ENCODE assay signal across 3 cellular contexts in the genomic region with DNA sequence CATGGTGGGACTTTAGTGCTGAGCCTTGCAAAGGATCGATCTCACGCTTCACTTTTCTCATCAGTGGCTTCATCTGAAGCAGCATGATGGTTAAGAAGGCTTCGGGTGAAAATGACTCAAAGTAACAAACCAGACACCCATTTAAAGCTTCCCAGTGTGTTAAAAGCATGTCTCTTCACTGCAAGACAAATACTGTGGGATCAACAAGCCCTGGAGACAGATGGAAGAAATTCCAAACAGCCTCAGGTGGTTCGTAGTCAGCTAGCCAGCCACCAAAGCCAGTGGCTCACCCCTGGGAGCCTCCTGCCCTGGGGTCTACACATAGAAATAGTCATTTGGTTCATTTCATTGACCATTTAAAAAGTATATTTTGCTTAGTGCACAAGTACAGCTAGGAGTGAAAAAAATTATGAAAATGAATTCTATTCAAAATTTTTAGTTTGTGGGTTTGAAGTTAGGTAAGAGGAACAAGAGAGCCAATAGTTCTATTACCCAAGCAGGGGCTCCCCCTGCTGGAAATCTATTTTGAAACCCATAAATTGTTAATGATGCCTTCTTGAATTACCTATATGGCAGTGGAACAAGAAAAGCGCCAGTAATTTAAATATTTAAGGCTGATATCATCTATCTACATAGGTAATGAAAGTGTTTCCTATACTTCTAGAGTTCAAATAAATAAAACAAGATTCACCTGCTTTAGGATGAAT.
TF ChIP-seq lines count a peak whose summit lies in the region.

No MANE protein-coding gene starts in this region.

TF ChIP-seq in SK-N-SH, 30 proteins besides CTCF, POLR2A, EP300 and RAD21:
- TF ChIP-seq REST (IDR thresholded peaks at IDR 0.05; ENCODE audit: low read depth, low read length) (no peak), FOXJ3 (CRISPR knock-in tag; IDR thresholded peaks at IDR 0.05) (no peak), NRF1 (IDR thresholded peaks at IDR 0.05; ENCODE audit: low read depth, low read length) (no peak), SMC3 (IDR thresholded peaks at IDR 0.05; ENCODE audit: low read depth, low read length) (peak; percentile 16; the same call in 1 of the 2 replicates), TAF1 (IDR thresholded peaks at IDR 0.05; ENCODE audit: borderline replicate concordance, low read depth, low read length) (no peak), EZH2phosphoT487 (IDR thresholded peaks at IDR 0.05; ENCODE audit: borderline replicate concordance, low read depth) (no peak), MXI1 (IDR thresholded peaks at IDR 0.05; ENCODE audit: low read depth, low read length) (no peak), SIN3A (IDR thresholded peaks at IDR 0.05; ENCODE audit: borderline replicate concordance, low read depth, low read length) (no peak)
- TF ChIP-seq, protein P1, sequence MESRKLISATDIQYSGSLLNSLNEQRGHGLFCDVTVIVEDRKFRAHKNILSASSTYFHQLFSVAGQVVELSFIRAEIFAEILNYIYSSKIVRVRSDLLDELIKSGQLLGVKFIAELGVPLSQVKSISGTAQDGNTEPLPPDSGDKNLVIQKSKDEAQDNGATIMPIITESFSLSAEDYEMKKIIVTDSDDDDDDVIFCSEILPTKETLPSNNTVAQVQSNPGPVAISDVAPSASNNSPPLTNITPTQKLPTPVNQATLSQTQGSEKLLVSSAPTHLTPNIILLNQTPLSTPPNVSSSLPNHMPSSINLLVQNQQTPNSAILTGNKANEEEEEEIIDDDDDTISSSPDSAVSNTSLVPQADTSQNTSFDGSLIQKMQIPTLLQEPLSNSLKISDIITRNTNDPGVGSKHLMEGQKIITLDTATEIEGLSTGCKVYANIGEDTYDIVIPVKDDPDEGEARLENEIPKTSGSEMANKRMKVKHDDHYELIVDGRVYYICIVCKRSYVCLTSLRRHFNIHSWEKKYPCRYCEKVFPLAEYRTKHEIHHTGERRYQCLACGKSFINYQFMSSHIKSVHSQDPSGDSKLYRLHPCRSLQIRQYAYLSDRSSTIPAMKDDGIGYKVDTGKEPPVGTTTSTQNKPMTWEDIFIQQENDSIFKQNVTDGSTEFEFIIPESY (IDR thresholded peaks at IDR 0.05; ENCODE audit: borderline replicate concordance, low read depth): no peak

TF ChIP-seq in SK-N-SH treated with all-trans-retinoic acid at 6 μM for 48 hours, 23 proteins besides CTCF, POLR2A, EP300 and RAD21 (continues in another document):
- TF ChIP-seq ZNF8 (CRISPR knock-in tag; IDR thresholded peaks at IDR 0.05) (no peak), RARB (CRISPR knock-in tag; IDR thresholded peaks at IDR 0.05) (no peak), TSHZ2 (CRISPR knock-in tag; IDR thresholded peaks at IDR 0.05) (no peak), CSDC2 (CRISPR knock-in tag; IDR thresholded peaks at IDR 0.05) (no peak), ZNF70 (CRISPR knock-in tag; IDR thresholded peaks at IDR 0.05) (no peak), ISL1 (CRISPR knock-in tag; IDR thresholded peaks at IDR 0.05) (no peak), ESRRG (CRISPR knock-in tag; IDR thresholded peaks at IDR 0.05) (no peak), SNAI2 (CRISPR knock-in tag; IDR thresholded peaks at IDR 0.05) (no peak), PPARA (CRISPR knock-in tag; IDR thresholded peaks at IDR 0.05; ENCODE audit: borderline replicate concordance) (no peak), ZNF565 (CRISPR knock-in tag; conservative IDR thresholded peaks at IDR 0.05; ENCODE audit: low read depth) (no peak), ARNTL (CRISPR knock-in tag; IDR thresholded peaks at IDR 0.05; ENCODE audit: borderline replicate concordance, low read depth) (no peak), CSRNP3 (CRISPR knock-in tag; IDR thresholded peaks at IDR 0.05) (no peak), ZC3H10 (CRISPR knock-in tag; IDR thresholded peaks at IDR 0.05) (no peak)
- TF ChIP-seq, protein P2, sequence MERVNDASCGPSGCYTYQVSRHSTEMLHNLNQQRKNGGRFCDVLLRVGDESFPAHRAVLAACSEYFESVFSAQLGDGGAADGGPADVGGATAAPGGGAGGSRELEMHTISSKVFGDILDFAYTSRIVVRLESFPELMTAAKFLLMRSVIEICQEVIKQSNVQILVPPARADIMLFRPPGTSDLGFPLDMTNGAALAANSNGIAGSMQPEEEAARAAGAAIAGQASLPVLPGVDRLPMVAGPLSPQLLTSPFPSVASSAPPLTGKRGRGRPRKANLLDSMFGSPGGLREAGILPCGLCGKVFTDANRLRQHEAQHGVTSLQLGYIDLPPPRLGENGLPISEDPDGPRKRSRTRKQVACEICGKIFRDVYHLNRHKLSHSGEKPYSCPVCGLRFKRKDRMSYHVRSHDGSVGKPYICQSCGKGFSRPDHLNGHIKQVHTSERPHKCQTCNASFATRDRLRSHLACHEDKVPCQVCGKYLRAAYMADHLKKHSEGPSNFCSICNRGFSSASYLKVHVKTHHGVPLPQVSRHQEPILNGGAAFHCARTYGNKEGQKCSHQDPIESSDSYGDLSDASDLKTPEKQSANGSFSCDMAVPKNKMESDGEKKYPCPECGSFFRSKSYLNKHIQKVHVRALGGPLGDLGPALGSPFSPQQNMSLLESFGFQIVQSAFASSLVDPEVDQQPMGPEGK (CRISPR knock-in tag; IDR thresholded peaks at IDR 0.05; ENCODE audit: borderline replicate concordance): no peak
- TF ChIP-seq, protein P3, sequence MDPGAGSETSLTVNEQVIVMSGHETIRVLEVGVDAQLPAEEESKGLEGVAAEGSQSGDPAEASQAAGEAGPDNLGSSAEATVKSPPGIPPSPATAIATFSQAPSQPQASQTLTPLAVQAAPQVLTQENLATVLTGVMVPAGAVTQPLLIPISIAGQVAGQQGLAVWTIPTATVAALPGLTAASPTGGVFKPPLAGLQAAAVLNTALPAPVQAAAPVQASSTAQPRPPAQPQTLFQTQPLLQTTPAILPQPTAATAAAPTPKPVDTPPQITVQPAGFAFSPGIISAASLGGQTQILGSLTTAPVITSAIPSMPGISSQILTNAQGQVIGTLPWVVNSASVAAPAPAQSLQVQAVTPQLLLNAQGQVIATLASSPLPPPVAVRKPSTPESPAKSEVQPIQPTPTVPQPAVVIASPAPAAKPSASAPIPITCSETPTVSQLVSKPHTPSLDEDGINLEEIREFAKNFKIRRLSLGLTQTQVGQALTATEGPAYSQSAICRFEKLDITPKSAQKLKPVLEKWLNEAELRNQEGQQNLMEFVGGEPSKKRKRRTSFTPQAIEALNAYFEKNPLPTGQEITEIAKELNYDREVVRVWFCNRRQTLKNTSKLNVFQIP (CRISPR knock-in tag; IDR thresholded peaks at IDR 0.05; ENCODE audit: borderline replicate concordance, low read depth): no peak

TF ChIP-seq in endothelial cell of umbilical vein, 7 proteins besides CTCF, POLR2A, EP300 and RAD21:
- TF ChIP-seq GATA2 (IDR thresholded peaks at IDR 0.05; ENCODE audit: insufficient read depth, insufficient read length, low read depth, low read length) (no peak), MYC (IDR thresholded peaks at IDR 0.05; ENCODE audit: low read depth, low read length) (no peak), JUN (IDR thresholded peaks at IDR 0.05; ENCODE audit: borderline replicate concordance, insufficient read depth, insufficient read length, low read depth) (no peak), POLR2AphosphoS5 (IDR thresholded peaks at IDR 0.05; ENCODE audit: insufficient read depth, low read depth, low read length) (no peak), EZH2 (IDR thresholded peaks at IDR 0.05; ENCODE audit: borderline replicate concordance, low read depth, low read length, severe bottlenecking) (no peak), MAX (IDR thresholded peaks at IDR 0.05; ENCODE audit: insufficient read depth, insufficient read length) (no peak), FOS (IDR thresholded peaks at IDR 0.05; ENCODE audit: borderline replicate concordance, insufficient read depth, low read length) (no peak)
